ENCODE assay signal across 25 cellular contexts in genomic region chr6:13346245-13346644, GRCh38. TPM values are rescaled to one million over a fixed set of nuclear protein-coding genes. Genes with fewer than 3 reads are reported as not detected.
A peak's percentile ranks its signal among the peaks of the same experiment; 100 is the strongest.
DNase-seq lines count a peak whose midpoint lies in the region; ATAC-seq, FAIRE-seq and TF ChIP-seq lines count a peak whose summit lies in the region.
"Had no signal": no experiment of that assay in that cellular context is flagged by ENCODE, and none has a peak within 500 bp of the region (broad histone marks: within the 10 kb centered on the region; RNA-seq: fewer than 3 reads in every experiment).

No MANE protein-coding gene starts in this region.

- ATAC-seq in GM23338 (no peak), esophagus mucosa (peak; percentile 69)
- no peak for ATAC-seq in stimulated activated memory B cell treated with anti-CD40 and anti-IgM and Interleukin-4, amounts not matched to agents 10 μg/mL and 1 μg/mL and 100 μg/mL, for 72 hours
- ATAC-seq: GM12878 had no signal

- no peak overlapping the region for H3K27ac Mint-ChIP-seq in GM23338
- no peak overlapping the region for H3K27ac Mint-ChIP-seq in stimulated activated memory B cell treated with anti-CD40 and anti-IgM and Interleukin-4, amounts not matched to agents 10 μg/mL and 1 μg/mL and 100 μg/mL, for 72 hours
- H3K27ac Mint-ChIP-seq: CD14-positive monocyte; CD4-positive, alpha-beta memory T cell; CD8-positive, alpha-beta memory T cell had no signal

- TF ChIP-seq CTCF in GM23338 (conservative IDR thresholded peaks at IDR 0.05; ENCODE audit: low read depth in 2 of 2), result no peak
- no peak for TF ChIP-seq CTCF in bronchial epithelial cell (IDR thresholded peaks at IDR 0.05; ENCODE audit: insufficient read depth, low read length, severe bottlenecking)

- H3K4me1 Mint-ChIP-seq in GM23338, result peaks cover 12% of the 10 kb centered on the region
- H3K4me1 Mint-ChIP-seq in stimulated activated memory B cell treated with anti-CD40 and anti-IgM and Interleukin-4, amounts not matched to agents 10 μg/mL and 1 μg/mL and 100 μg/mL, for 72 hours, result no peaks in the 10 kb centered on the region
- H3K4me1 Mint-ChIP-seq: CD14-positive monocyte; CD4-positive, alpha-beta memory T cell; CD8-positive, alpha-beta memory T cell had no signal

- no peak overlapping the region for H3K4me2 ChIP-seq in GM23338
- H3K4me2 ChIP-seq: BLaER1 had no signal

- no peak overlapping the region for H3K27ac ChIP-seq in GM23338 (ENCODE audit: low read depth)
- H3K27ac ChIP-seq: BLaER1 had no signal

- DNase-seq in GM23338 (ENCODE audit: low spot score) (no peak), bronchial epithelial cell (ENCODE audit: low read depth) (peak; percentile 56), GM12891 (ENCODE audit: insufficient read length, low spot score) (no peak)
- DNase-seq: 8988T; ACHN; BE2C; C1 segment of cervical spinal cord; CD4-positive, alpha-beta memory T cell; CD4-positive, CD25-positive, alpha-beta regulatory T cell; CD8-positive, alpha-beta memory T cell; COR-L47; DMS 273 treated with DMSO at 0.1 percent for 48 hours; DMS153; DMS53; DMS79; DND-41; EL; GDM1 had no signal

- 0 out of 2 replicates have a peak, but pooled peaks cover 6% of the 10 kb centered on the region for H3K9me2 ChIP-seq in GM23338 (ENCODE audit: insufficient read depth)

- H3K36me3 Mint-ChIP-seq in GM23338 (ENCODE audit: low read depth), result no peaks in the 10 kb centered on the region
- H3K36me3 Mint-ChIP-seq in stimulated activated memory B cell treated with anti-CD40 and anti-IgM and Interleukin-4, amounts not matched to agents 10 μg/mL and 1 μg/mL and 100 μg/mL, for 72 hours, result peaks cover 6% of the 10 kb centered on the region
- H3K36me3 Mint-ChIP-seq: CD14-positive monocyte; CD4-positive, alpha-beta memory T cell; CD4-positive, CD25-positive, alpha-beta regulatory T cell had no signal

- H3K4me3 Mint-ChIP-seq in GM23338, result no peak overlapping the region
- no peak overlapping the region for H3K4me3 Mint-ChIP-seq in stimulated activated memory B cell treated with anti-CD40 and anti-IgM and Interleukin-4, amounts not matched to agents 10 μg/mL and 1 μg/mL and 100 μg/mL, for 72 hours
- H3K4me3 Mint-ChIP-seq: CD14-positive monocyte; CD4-positive, alpha-beta memory T cell; CD4-positive, CD25-positive, alpha-beta regulatory T cell; CD8-positive, alpha-beta memory T cell had no signal

- H3K4me3 ChIP-seq in GM23338 (no peak overlapping the region), bronchial epithelial cell (ENCODE audit: low read depth, low read length) (no peak overlapping the region)
- H3K4me3 ChIP-seq: BLaER1, GM12878 had no signal

- H3K27me3 ChIP-seq in GM23338 (ENCODE audit: insufficient read depth), result no peaks in the 10 kb centered on the region
- H3K27me3 ChIP-seq in bronchial epithelial cell (ENCODE audit: control insufficient read depth, insufficient read depth, low read length), result no peaks in the 10 kb centered on the region
- H3K27me3 ChIP-seq: BE2C, BLaER1 had no signal

- peaks cover 16% of the 10 kb centered on the region for H3K27me3 Mint-ChIP-seq in GM23338 (ENCODE audit: insufficient read depth, low read depth, poor library complexity)
- H3K27me3 Mint-ChIP-seq in stimulated activated memory B cell treated with anti-CD40 and anti-IgM and Interleukin-4, amounts not matched to agents 10 μg/mL and 1 μg/mL and 100 μg/mL, for 72 hours, result no peaks in the 10 kb centered on the region
- H3K27me3 Mint-ChIP-seq: CD4-positive, alpha-beta memory T cell; CD8-positive, alpha-beta memory T cell had no signal

- no peaks in the 10 kb centered on the region for H3K79me2 ChIP-seq in GM23338 (replicated peaks; ENCODE audit: insufficient read depth)

- peaks cover 9% of the 10 kb centered on the region; the same call in 2 of the 3 replicates for H3K9me3 Mint-ChIP-seq in GM23338
- peaks cover 9% of the 10 kb centered on the region for H3K9me3 Mint-ChIP-seq in stimulated activated memory B cell treated with anti-CD40 and anti-IgM and Interleukin-4, amounts not matched to agents 10 μg/mL and 1 μg/mL and 100 μg/mL, for 72 hours

- no peak for FAIRE-seq in bronchial epithelial cell (lab: Jason Lieb, UNC)
- FAIRE-seq in GM12891 (lab: Jason Lieb, UNC), result no peak
- FAIRE-seq: A204.1, GM12878, GM19239 had no signal

- no peak for TF ChIP-seq POLR2A in GM12891 (IDR thresholded peaks at IDR 0.05; ENCODE audit: low read depth, low read length)

- H2AFZ ChIP-seq in GM23338, result peak overlapping the region; percentile 49; the same call in 1 of the 2 replicates

- H3K36me3 ChIP-seq in GM23338 (ENCODE audit: insufficient read depth) (no peaks in the 10 kb centered on the region), bronchial epithelial cell (ENCODE audit: control insufficient read depth, insufficient read depth, low read length) (no peaks in the 10 kb centered on the region)
- H3K36me3 ChIP-seq: BE2C, BLaER1 had no signal

- H3F3A ChIP-seq in GM23338 (replicated peaks; ENCODE audit: low read depth), result no peaks in the 10 kb centered on the region

- peaks cover 6% of the 10 kb centered on the region for H3K4me1 ChIP-seq in GM23338 (ENCODE audit: insufficient read depth)
- H3K4me1 ChIP-seq: BE2C, BLaER1 had no signal

- no peaks in the 10 kb centered on the region for H4K20me1 ChIP-seq in GM23338 (replicated peaks; ENCODE audit: insufficient read depth)
- H4K20me1 ChIP-seq: BLaER1 had no signal

TF ChIP-seq in GM23338, 12 proteins besides CTCF, POLR2A, EP300 and RAD21 (continues in another document):
- TF ChIP-seq EZH2 (IDR thresholded peaks at IDR 0.05; ENCODE audit: low read depth, unreplicated experiment), result no peak
- no peak for TF ChIP-seq NANOG (IDR thresholded peaks at IDR 0.05; ENCODE audit: borderline replicate concordance)

TF ChIP-seq in GM12891, 5 proteins besides CTCF, POLR2A, EP300 and RAD21:
- TF ChIP-seq SPI1 (IDR thresholded peaks at IDR 0.05; ENCODE audit: low read depth, low read length), result no peak
- TF ChIP-seq POU2F2 (IDR thresholded peaks at IDR 0.05; ENCODE audit: low read depth, low read length), result no peak
- TF ChIP-seq PAX5 (IDR thresholded peaks at IDR 0.05; ENCODE audit: insufficient read depth, low read length, severe bottlenecking), result no peak
- no peak for TF ChIP-seq TAF1 (IDR thresholded peaks at IDR 0.05; ENCODE audit: low read depth, low read length)
- no peak for TF ChIP-seq POLR2AphosphoS5 (IDR thresholded peaks at IDR 0.05; ENCODE audit: low read depth, low read length)

RNA-seq across cellular contexts. Expression of gene TBC1D7, which starts 17.9 kb away (rescaled TPM):
- 42.8 and 62.0 TPM in 2 replicates for total RNA-seq in GM23338 (2014; rRNA removed; shearing (Covaris generic))
- polyA plus RNA-seq in GM23338 (2016; fragmentation: Nextera tagmentation; extraction: Ambion mirVana), result 57.7 and 70.4 TPM in 2 replicates
- 34.4 and 44.5 TPM in 2 replicates for total RNA-seq in bronchial epithelial cell
- total RNA-seq in esophagus mucosa, result 16.6 TPM
- 21.3 TPM for polyA plus RNA-seq in GM12891 (2012; ENCODE audit: low read depth, missing spikeins)
